ENCODE assay signal across 8 cellular contexts in the genomic region with DNA sequence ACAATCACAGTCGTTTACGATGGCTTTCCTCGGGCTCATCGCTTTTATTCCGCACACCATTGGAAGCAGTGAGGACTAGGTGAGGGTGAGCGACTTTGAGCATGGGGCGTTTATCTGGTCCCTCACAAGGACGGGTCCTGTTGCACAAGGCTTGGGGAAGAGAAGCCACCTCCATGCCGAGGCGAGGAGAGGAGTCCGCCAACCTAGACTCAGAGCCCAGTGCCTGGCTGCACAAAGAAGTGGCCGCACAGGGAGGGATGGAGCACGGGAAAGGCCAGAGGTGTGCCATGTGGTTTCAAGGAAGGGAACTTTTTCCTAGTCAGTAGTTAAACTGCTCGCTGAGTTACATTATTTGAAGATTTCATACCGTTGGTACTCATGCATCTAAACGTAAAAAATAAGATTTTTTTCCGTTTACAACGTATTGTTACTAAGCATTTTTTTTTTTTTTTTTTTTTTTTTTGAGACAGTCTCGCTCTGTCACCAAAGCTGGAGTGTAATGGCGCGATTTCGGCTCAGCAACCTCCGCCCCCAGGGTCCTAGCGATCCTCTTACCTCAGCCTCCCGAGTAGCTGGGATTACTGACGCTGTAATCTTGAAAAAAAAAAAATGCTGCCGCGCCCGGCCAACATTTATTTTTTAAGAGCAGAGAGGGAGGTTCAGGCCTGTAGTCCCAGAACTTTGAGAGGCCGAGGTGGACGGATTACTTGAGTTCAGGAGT. TPM values are rescaled to one million over a fixed set of nuclear protein-coding genes. Genes with fewer than 3 reads are reported as not detected.
DNase-seq lines count a peak whose midpoint lies in the region; ATAC-seq, FAIRE-seq and TF ChIP-seq lines count a peak whose summit lies in the region.
"Had no signal": no experiment of that assay in that cellular context is flagged by ENCODE, and none has a peak within 500 bp of the region (broad histone marks: within the 10 kb centered on the region; RNA-seq: fewer than 3 reads in every experiment).

No MANE protein-coding gene starts in this region.

- peaks cover 20% of the 10 kb centered on the region for H3K23me2 ChIP-seq in H1 (ENCODE audit: low read depth, low read length)

- peak overlapping the region; percentile 87; the same call in 1 of the 2 replicates for H2BK5ac ChIP-seq in H1 (ENCODE audit: low read depth, low read length)

- peak overlapping the region; percentile 98 for H3K18ac ChIP-seq in H1 (ENCODE audit: extremely low read depth, low read length)

- H4K5ac ChIP-seq in H1 (ENCODE audit: insufficient read length, low read depth, low read length), result peak overlapping the region; percentile 46

- TF ChIP-seq POLR2A in H1 (IDR thresholded peaks at IDR 0.05; ENCODE audit: control extremely low read depth in 1 of 2, low read depth in 2 of 2, low read length in 2 of 2), result peak; percentile 36 to 51

- H3K27ac ChIP-seq in H1 (ENCODE audit: low read depth, low read length), result peak overlapping the region; percentile 44; the same call in 1 of the 2 replicates
- H3K27ac ChIP-seq in osteoblast (ENCODE audit: low read depth, low read length), result no peak overlapping the region
- no peak overlapping the region for H3K27ac ChIP-seq in RWPE1

- no peak overlapping the region; the same call in 1 of the 2 replicates for H2AK5ac ChIP-seq in H1 (ENCODE audit: low read depth, low read length)

- H3K56ac ChIP-seq in H1 (replicated peaks; ENCODE audit: insufficient read length, low read depth, low read length), result no peak overlapping the region

- H3K36me3 ChIP-seq in H1 (ENCODE audit: control insufficient read depth in 2 of 4, insufficient read depth in 4 of 4, low read length in 3 of 4) (no peaks in the 10 kb centered on the region), osteoblast (ENCODE audit: insufficient read depth, low read length) (no peaks in the 10 kb centered on the region), MG63 (no peaks in the 10 kb centered on the region)

- H3K79me1 ChIP-seq in H1 (ENCODE audit: low read depth, low read length), result no peaks in the 10 kb centered on the region

- no peak overlapping the region for H3K4ac ChIP-seq in H1 (replicated peaks; ENCODE audit: insufficient read length, low read depth, low read length)

- H3K23ac ChIP-seq in H1 (ENCODE audit: insufficient read length), result no peak overlapping the region

- TF ChIP-seq RAD21 in H1 (IDR thresholded peaks at IDR 0.05 in 1 of 2, conservative IDR thresholded peaks at IDR 0.05 in 1 of 2; ENCODE audit: low read depth in 2 of 2, low read length in 2 of 2), result no peak

- FAIRE-seq in H1 (lab: Jason Lieb, UNC), result no peak

- H2BK20ac ChIP-seq in H1 (ENCODE audit: low read length), result peak overlapping the region; percentile 57; the same call in 1 of the 2 replicates

- H4K8ac ChIP-seq in H1 (ENCODE audit: extremely low read depth, insufficient read depth, low read length), result peak overlapping the region; percentile 41; the same call in 1 of the 2 replicates

- TF ChIP-seq CTCF in H1 (IDR thresholded peaks at IDR 0.05; ENCODE audit: control extremely low read depth in 1 of 3, insufficient read depth in 1 of 3, low read depth in 1 of 3, low read length in 3 of 3) (no peak), osteoblast (IDR thresholded peaks at IDR 0.05; ENCODE audit: extremely low read depth, low read depth, low read length) (no peak), RWPE1 (conservative IDR thresholded peaks at IDR 0.05; ENCODE audit: low read depth) (no peak)

- H4K20me1 ChIP-seq in H1 (replicated peaks in 1 of 2; ENCODE audit: control insufficient read depth in 1 of 2, insufficient read depth in 2 of 2, low read length in 2 of 2) (no peaks in the 10 kb centered on the region), osteoblast (ENCODE audit: insufficient read depth, low read length) (no peaks in the 10 kb centered on the region)

- H3K4me3 ChIP-seq in H1 (ENCODE audit: extremely low read depth in 1 of 4, insufficient read depth in 2 of 4, low read depth in 3 of 4, low read length in 4 of 4), result peak overlapping the region; percentile 53 to 97 (median 62)
- H3K4me3 ChIP-seq in osteoblast (ENCODE audit: insufficient read depth, low read length), result peak overlapping the region; percentile 77
- no peak overlapping the region for H3K4me3 ChIP-seq in MG63

- peak overlapping the region; percentile 24 for H2BK15ac ChIP-seq in H1 (ENCODE audit: low read length)

- H3K4me1 ChIP-seq in H1 (replicated peaks in 1 of 4; ENCODE audit: control insufficient read depth in 3 of 4, insufficient read depth in 4 of 4, low read length in 3 of 4) (peaks cover 0 to 7% (median 4%) of the 10 kb centered on the region in 4 experiments; a peak in 5 of 7 replicates), osteoblast (ENCODE audit: insufficient read depth, low read length) (peaks cover 32% of the 10 kb centered on the region)

- peak overlapping the region; percentile 22 for H4K91ac ChIP-seq in H1 (replicated peaks; ENCODE audit: insufficient read length, low read length)

- H3K27me3 ChIP-seq in H1 (replicated peaks in 1 of 4; ENCODE audit: control insufficient read depth in 3 of 4, extremely low read depth in 1 of 4, insufficient read depth in 3 of 4, low read length in 3 of 4) (peaks cover 0 to 17% (median 8%) of the 10 kb centered on the region in 4 experiments; a peak in 5 of 7 replicates), osteoblast (ENCODE audit: insufficient read depth, low read length) (no peaks in the 10 kb centered on the region), MG63 (peaks cover 3% of the 10 kb centered on the region)

- no peaks in the 10 kb centered on the region for H3K36me3 Mint-ChIP-seq in IgD-negative memory B cell

- H3K4me3 Mint-ChIP-seq in IgD-negative memory B cell, result peak overlapping the region in 3 of 4 donors; percentile 55 to 73 (median 67)

- peaks cover 2 to 8% (median 5%) of the 10 kb centered on the region in 3 donors for H3K9me3 Mint-ChIP-seq in IgD-negative memory B cell

- H3K27me3 Mint-ChIP-seq in IgD-negative memory B cell, result peaks cover 52% of the 10 kb centered on the region

- H3K9me3 ChIP-seq in H1 (ENCODE audit: insufficient read depth in 2 of 2, low read depth in 1 of 2, low read length in 1 of 2), result no peaks in the 10 kb centered on the region
- H3K9me3 ChIP-seq in osteoblast (ENCODE audit: low read depth, low read length), result no peaks in the 10 kb centered on the region
- peaks cover 3% of the 10 kb centered on the region; the same call in 1 of the 2 replicates for H3K9me3 ChIP-seq in MG63

- H3K79me2 ChIP-seq in H1 (ENCODE audit: control insufficient read depth in 1 of 2, insufficient read depth in 2 of 2, low read length in 2 of 2) (0 out of 4 replicates have a peak, but pooled peaks cover 0 to 4% of the 10 kb centered on the region in 2 experiments), osteoblast (ENCODE audit: insufficient read depth, low read length) (no peaks in the 10 kb centered on the region)

- TF ChIP-seq EP300 in H1 (IDR thresholded peaks at IDR 0.05; ENCODE audit: borderline replicate concordance in 1 of 2, low read depth in 2 of 2, low read length in 2 of 2), result no peak

- peaks cover 11 to 14% (median 13%) of the 10 kb centered on the region in 3 donors for H3K4me1 Mint-ChIP-seq in IgD-negative memory B cell

- H2BK120ac ChIP-seq in H1 (replicated peaks; ENCODE audit: low read depth, low read length), result no peak overlapping the region

- H2AFZ ChIP-seq in H1 (ENCODE audit: low read length), result peak overlapping the region; percentile 64
- H2AFZ ChIP-seq in osteoblast (ENCODE audit: low read length), result peak overlapping the region; percentile 68

- H3K4me2 ChIP-seq in H1 (ENCODE audit: insufficient read depth in 1 of 2, low read depth in 2 of 2, low read length in 2 of 2), result peak overlapping the region; percentile 98
- peak overlapping the region; percentile 88 for H3K4me2 ChIP-seq in osteoblast (ENCODE audit: insufficient read depth, low read length)

- 24% methylated on average over 31 of the region's 31 CpGs; no CpG with 5 or more reads in 1 of the 2 experiments for WGBS in H1 (ENCODE audit: extremely low coverage in 1 of 2, insufficient coverage in 1 of 2, insufficient read length in 1 of 2, insufficient replicate concordance in 2 of 2, low coverage in 1 of 2, low lambda C conversion rate in 2 of 2, missing lambda C conversion rate in 1 of 2), 2 experiments

- ATAC-seq in GM19395 (IDR thresholded peaks at IDR 0.05; ENCODE audit: unreplicated experiment), result no peak

- CTCF ChIA-PET in H1 (lab: Charles Lee; ENCODE audit: partially characterized antibody), result interaction anchor here (0.6 to 2.8 kb wide), 6 partner anchors 10 to 299 kb away, joined by 3 to 10 read pairs (median 3); no protein-coding TSS in a partner anchor
- CTCF ChIA-PET in RWPE1 (lab: Yijun Ruan, JAX), result interaction anchor here (0.6 to 1.1 kb wide), 2 partner anchors 24 to 91 kb away, joined by 3 to 7 read pairs; no protein-coding TSS in a partner anchor

- peak overlapping the region; percentile 43 to 85 (median 58) for H3K9ac ChIP-seq in H1 (replicated peaks in 1 of 4; ENCODE audit: extremely low read depth in 1 of 4, low read depth in 3 of 4, low read length in 3 of 4)

- POLR2A ChIA-PET in H1 (lab: Charles Lee; ENCODE audit: partially characterized antibody) (interaction anchor here (0.6 to 1.8 kb wide), 5 partner anchors 11 to 992 kb away, joined by 3 to 8 read pairs (median 4); no protein-coding TSS in a partner anchor), RWPE1 (lab: Yijun Ruan, JAX; ENCODE audit: low non-redundant PET) (no interaction called here)

- no peak overlapping the region for H3K27ac Mint-ChIP-seq in IgD-negative memory B cell

- peak; percentile 75 for DNase-seq in ELF-1 (ENCODE audit: low read depth, low spot score)
- peak in 1 of 2 experiments; percentile 67 for DNase-seq in H1 (ENCODE audit: low read depth in 1 of 2, low spot score in 2 of 2)
- peak; percentile 85 for DNase-seq in osteoblast (ENCODE audit: insufficient read length, low spot score, missing footprints)
- DNase-seq in RWPE1 (ENCODE audit: low spot score), result no peak
- DNase-seq in MG63, result no peak
- DNase-seq: NCI-H1092 treated with DMSO at 0.1 percent for 48 hours had no signal

- H2BK12ac ChIP-seq in H1 (ENCODE audit: low read depth, low read length), result peak overlapping the region; percentile 100

- H3K14ac ChIP-seq in H1 (ENCODE audit: insufficient read length), result no peak overlapping the region

RNA-seq across cellular contexts. Expression of gene CYP27C1, which starts 0.9 kb away (rescaled TPM):
- polyA plus RNA-seq in IgD-negative memory B cell (not detected), H1 (2011; rRNA removed) (1.3 and 1.4 TPM in 2 replicates)
- total RNA-seq in H1 (2021; fragmentation: NEBNext Ultra II Directional; extraction: Animal tissue kit (Norgen Biotek cat#: 25700)), result 2.8 and 3.2 TPM in 2 replicates
- polyA plus RNA-seq in H1 (2011; cell fraction: cytosol; rRNA removed), result 1.8 TPM
- 3.6 TPM for polyA plus RNA-seq in H1 (2011; cell fraction: nucleus; rRNA removed)
- 3.2 to 3.8 TPM (median 3.5 TPM) in 4 replicates for polyA plus RNA-seq in H1 (2012, experiment 1 of 2)
- polyA plus RNA-seq in H1 (2012, experiment 2 of 2), result 1.5 TPM
- polyA plus RNA-seq in H1 (2013, experiment 1 of 2), result 1.5 TPM
- polyA plus RNA-seq in H1 (2013, experiment 2 of 2), result 1.2 TPM
- polyA minus RNA-seq in H1 (2011; rRNA and poly(A)+ RNA removed), result 1.4 and 2.8 TPM in 2 replicates
- 1.1 TPM for polyA minus RNA-seq in H1 (2011; cell fraction: cytosol; rRNA and poly(A)+ RNA removed)
- polyA minus RNA-seq in H1 (2011; cell fraction: nucleus; rRNA and poly(A)+ RNA removed), result 1.1 TPM
- total RNA-seq in osteoblast, result 2.2 and 2.4 TPM in 2 replicates
- not detected in 2 replicates for total RNA-seq in MG63 (2014; rRNA removed; shearing (Covaris generic); ENCODE audit: low replicate concordance)

Comparison
In these comparisons a context has a peak if more than half of its experiments do, and no peak if none do; other contexts are left out.
1. DNase-seq: peak in ELF-1 (single experiment) and osteoblast (single experiment); none in RWPE1 (single experiment) and MG63 (single experiment).